Comparison of ENCODE assay signal across 11 cellular contexts in genomic region chr15:99312228-99312627, GRCh38.
"Had no signal": no experiment of that assay in that cellular context is flagged by ENCODE, and none has a peak within 500 bp of the region (broad histone marks: within the 10 kb centered on the region; RNA-seq: fewer than 3 reads in every experiment).

No MANE protein-coding gene starts in this region.

- H2AFZ ChIP-seq: GM23248, GM23338 had no signal

- H3K36me3 ChIP-seq: HAP-1 had no signal

- DNase-seq: GM23248, GOT3, H7, H9, HCEC 1CT, HFFc6 had no signal

- FAIRE-seq: H1, H54 had no signal

- ATAC-seq: GM23338, HCT116 had no signal

- H3K9me3 ChIP-seq: HAP-1 had no signal

- H3K4me3 ChIP-seq: GM23248, GM23338, HAP-1 had no signal

- H3K27ac ChIP-seq: GM23248 had no signal

- H3K4me2 ChIP-seq: GM23338 had no signal

- H3K9ac ChIP-seq: GM23248 had no signal
